ENCODE assay signal across 27 cellular contexts in the genomic region with DNA sequence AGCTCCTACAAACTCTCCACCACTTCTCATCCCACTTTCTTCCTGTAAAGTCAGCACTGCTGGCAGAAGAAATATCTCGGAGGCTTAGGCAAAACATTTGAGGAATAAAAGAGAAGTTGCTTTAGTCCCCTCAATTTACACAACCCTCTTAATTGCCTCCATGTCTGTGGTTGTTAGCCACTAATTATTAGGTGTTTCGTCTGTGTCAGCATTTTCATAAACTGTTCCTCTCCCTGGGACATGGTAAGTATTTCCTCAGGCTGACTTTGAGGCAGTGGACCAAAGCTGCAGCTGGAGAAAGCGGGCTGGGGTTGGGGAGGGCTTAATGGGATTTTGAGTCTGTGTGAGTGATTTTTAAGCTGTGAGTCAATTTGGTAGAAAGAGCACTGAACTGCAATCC.
"Had no signal": no experiment of that assay in that cellular context is flagged by ENCODE, and none has a peak within 500 bp of the region (broad histone marks: within the 10 kb centered on the region; RNA-seq: fewer than 3 reads in every experiment).

No MANE protein-coding gene starts in this region.

- H3K4me1 ChIP-seq: esophagus squamous epithelium, left lung, lower lobe of right lung, neural progenitor cell, parathyroid adenoma, psoas muscle, uterus had no signal

- FAIRE-seq: endometrium had no signal

- H3K4me2 ChIP-seq: neural progenitor cell had no signal

- DNase-seq: activated CD4-positive, alpha-beta T cell treated with anti-CD3 and anti-CD28 coated beads for 4 hours; activated CD4-positive, alpha-beta T cell treated with anti-CD3 and anti-CD28 coated beads, Interleukin-2, amount 50 U/mL, for 4 hours; activated naive CD4-positive, alpha-beta T cell; activated T-cell treated with anti-CD3 and anti-CD28 coated beads for 4 hours; activated T-cell treated with anti-CD3 and anti-CD28 coated beads, Interleukin-2, amount 50 U/mL, for 72 hours; esophagus squamous epithelium; foreskin melanocyte; kidney glomerular epithelial cell; left lung; lower lobe of right lung; mesendoderm; natural killer cell; occipital lobe; psoas muscle; right cardiac atrium; stimulated activated CD4-positive, alpha-beta T cell treated with anti-CD3 and anti-CD28 coated beads, Interleukin-12 subunit alpha, Interleukin-12 subunit beta, amount 100 ng/mL, for 4 hours; stimulated activated CD4-positive, alpha-beta T cell treated with anti-CD3 and anti-CD28 coated beads, Interleukin-4, amount 100 ng/mL, for 24 hours; trophoblast cell; uterus had no signal

- H3K27ac ChIP-seq: epithelial cell of prostate, esophagus squamous epithelium, left lung, lower lobe of right lung, neural progenitor cell, parathyroid adenoma, psoas muscle, thoracic aorta, uterus, VCaP had no signal

- H3K9me3 ChIP-seq: psoas muscle had no signal

- H3K4me3 ChIP-seq: esophagus squamous epithelium, left lung, lower lobe of right lung, neural progenitor cell, psoas muscle, thoracic aorta, uterus had no signal

- ATAC-seq: activated naive CD4-positive, alpha-beta T cell treated with anti-CD3 and anti-CD28 coated beads, Interleukin-2, amount 50 U/mL, for 72 hours; activated T-cell treated with anti-CD3 and anti-CD28 coated beads, Interleukin-2, amount 50 U/mL, for 72 hours; left lung; lower lobe of right lung; natural killer cell; psoas muscle; right cardiac atrium; stimulated activated effector memory CD8-positive, alpha-beta T cell treated with anti-CD3 and anti-CD28 coated beads, Interleukin-12 subunit alpha, Interleukin-12 subunit beta, amount 100 ng/mL, for 72 hours had no signal
